ENCODE assay signal across 15 cellular contexts in the genomic region with DNA sequence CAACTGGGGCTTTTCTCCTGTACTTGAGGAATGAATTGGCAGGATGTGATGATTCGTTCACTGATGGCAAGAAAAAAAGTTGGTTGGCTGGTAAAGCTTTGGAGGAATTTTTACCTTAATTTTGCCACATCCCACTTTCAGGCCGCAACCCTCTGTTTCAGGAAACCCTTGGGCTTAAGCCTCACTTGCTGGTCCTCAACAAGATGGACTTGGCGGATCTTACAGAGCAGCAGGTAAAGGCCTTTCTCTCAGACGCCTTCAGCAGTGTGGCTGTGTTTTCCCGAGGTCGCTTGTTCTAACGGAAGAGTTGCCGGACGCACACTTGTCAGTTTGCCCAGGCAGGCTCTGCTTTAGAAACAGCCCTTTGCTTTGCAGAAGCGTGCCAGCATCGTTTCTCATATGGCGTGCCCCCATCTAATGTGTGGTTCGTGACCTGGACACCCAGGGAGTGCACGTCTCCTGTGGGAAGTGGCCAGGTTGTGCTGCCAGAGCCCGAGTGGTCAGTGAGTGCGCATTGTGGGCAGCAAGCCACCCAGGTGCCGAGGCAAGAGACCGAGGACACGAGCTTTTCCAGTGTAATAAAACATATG. TPM values are rescaled to one million over a fixed set of nuclear protein-coding genes. Genes with fewer than 3 reads are reported as not detected.
DNase-seq lines count a peak whose midpoint lies in the region; ATAC-seq and TF ChIP-seq lines count a peak whose summit lies in the region.
"Had no signal": no experiment of that assay in that cellular context is flagged by ENCODE, and none has a peak within 500 bp of the region (broad histone marks: within the 10 kb centered on the region; RNA-seq: fewer than 3 reads in every experiment).

No MANE protein-coding gene starts in this region.

- DNase-seq in cardiac septum (ENCODE audit: low spot score) (peak; percentile 63), right atrium auricular region (ENCODE audit: low spot score) (no peak), lower lobe of right lung (peak; percentile 28), NCI-H1930 (lab: John Stamatoyannopoulos, UW) (no peak), NCI-H2029 treated with DMSO at 0.1 percent for 48 hours (lab: John Stamatoyannopoulos, UW) (no peak), DMS 273 treated with DMSO at 0.1 percent for 48 hours (lab: John Stamatoyannopoulos, UW) (no peak)
- DNase-seq in activated T-helper 1 cell treated with anti-CD3 and anti-CD28 coated beads, Interleukin-12 subunit alpha, Interleukin-12 subunit beta, Interleukin-2, Interleukin-4 antibody, amounts not matched to agents 30 ng/mL and 10 ng/mL and 1 ng/mL, durations not matched to agents 14 hours and 24 hours and 36 hours (ENCODE audit: low spot score): no peak
- DNase-seq: activated naive CD8-positive, alpha-beta T cell treated with anti-CD3 and anti-CD28 coated beads, Interleukin-2, amount 10 ng/mL, durations not matched to agents 7 days and 5 days; BE2C; NCI-H2081 treated with DMSO at 0.1 percent for 48 hours; NCI-H774; T-helper 17 cell had no signal

- H3K4me1 ChIP-seq in right atrium auricular region: peaks cover 0 to 20% of the 10 kb centered on the region in 2 donors
- peaks cover 18% of the 10 kb centered on the region for H3K4me1 ChIP-seq in lower lobe of right lung
- H3K4me1 ChIP-seq: BE2C had no signal

- no peak overlapping the region for H3K27ac Mint-ChIP-seq in activated T-helper 1 cell treated with anti-CD3 and anti-CD28 coated beads, Interleukin-12 subunit alpha, Interleukin-12 subunit beta, Interleukin-2, Interleukin-4 antibody, amounts not matched to agents 30 ng/mL and 10 ng/mL and 1 ng/mL, durations not matched to agents 14 hours and 24 hours and 36 hours

- no peak for ATAC-seq in lower lobe of right lung
- ATAC-seq in HG02642 (IDR thresholded peaks at IDR 0.05; ENCODE audit: poor library complexity, unreplicated experiment): no peak
- ATAC-seq: T-helper 17 cell had no signal

- no peak for TF ChIP-seq CTCF in right atrium auricular region (IDR thresholded peaks at IDR 0.05)
- TF ChIP-seq CTCF in lower lobe of right lung (IDR thresholded peaks at IDR 0.05): no peak

- H3K9me3 Mint-ChIP-seq in activated T-helper 1 cell treated with anti-CD3 and anti-CD28 coated beads, Interleukin-12 subunit alpha, Interleukin-12 subunit beta, Interleukin-2, Interleukin-4 antibody, amounts not matched to agents 30 ng/mL and 10 ng/mL and 1 ng/mL, durations not matched to agents 14 hours and 24 hours and 36 hours: no peaks in the 10 kb centered on the region
- H3K9me3 Mint-ChIP-seq: activated naive CD8-positive, alpha-beta T cell treated with anti-CD3 and anti-CD28 coated beads, Interleukin-2, amount 10 ng/mL, durations not matched to agents 7 days and 5 days had no signal

- no peaks in the 10 kb centered on the region for H3K27me3 Mint-ChIP-seq in activated T-helper 1 cell treated with anti-CD3 and anti-CD28 coated beads, Interleukin-12 subunit alpha, Interleukin-12 subunit beta, Interleukin-2, Interleukin-4 antibody, amounts not matched to agents 30 ng/mL and 10 ng/mL and 1 ng/mL, durations not matched to agents 14 hours and 24 hours and 36 hours (ENCODE audit: insufficient read depth)
- H3K27me3 Mint-ChIP-seq: activated naive CD8-positive, alpha-beta T cell treated with anti-CD3 and anti-CD28 coated beads, Interleukin-2, amount 10 ng/mL, durations not matched to agents 7 days and 5 days; T-helper 17 cell had no signal

- H3K36me3 ChIP-seq in right atrium auricular region: peaks cover 45% of the 10 kb centered on the region
- peaks cover 49% of the 10 kb centered on the region for H3K36me3 ChIP-seq in lower lobe of right lung

- H3K4me3 Mint-ChIP-seq in activated T-helper 1 cell treated with anti-CD3 and anti-CD28 coated beads, Interleukin-12 subunit alpha, Interleukin-12 subunit beta, Interleukin-2, Interleukin-4 antibody, amounts not matched to agents 30 ng/mL and 10 ng/mL and 1 ng/mL, durations not matched to agents 14 hours and 24 hours and 36 hours: peak overlapping the region; percentile 99

- peaks cover 21% of the 10 kb centered on the region for H3K4me1 Mint-ChIP-seq in activated T-helper 1 cell treated with anti-CD3 and anti-CD28 coated beads, Interleukin-12 subunit alpha, Interleukin-12 subunit beta, Interleukin-2, Interleukin-4 antibody, amounts not matched to agents 30 ng/mL and 10 ng/mL and 1 ng/mL, durations not matched to agents 14 hours and 24 hours and 36 hours (ENCODE audit: low read depth)

- intact Hi-C loops in cardiac septum (cut with DNase I) (no loop called here), lower lobe of right lung (cut with DNase I) (no loop called here)
- intact Hi-C loops in activated T-helper 1 cell treated with anti-CD3 and anti-CD28 coated beads, Interleukin-12 subunit alpha, Interleukin-12 subunit beta, Interleukin-2, Interleukin-4 antibody, amounts not matched to agents 30 ng/mL and 10 ng/mL and 1 ng/mL, durations not matched to agents 14 hours and 24 hours and 36 hours (cut with micrococcal nuclease): loop anchor here (10.0 kb wide), 1 partner anchor 1491 kb away; a partner anchor contains a TSS

- H3K4me3 ChIP-seq in right atrium auricular region: no peak overlapping the region
- H3K4me3 ChIP-seq in lower lobe of right lung: no peak overlapping the region

- no peak overlapping the region for H3K27ac ChIP-seq in right atrium auricular region
- H3K27ac ChIP-seq in lower lobe of right lung: no peak overlapping the region
- H3K27ac ChIP-seq: esophagus muscularis mucosa, parathyroid adenoma had no signal

- H3K36me3 Mint-ChIP-seq in activated T-helper 1 cell treated with anti-CD3 and anti-CD28 coated beads, Interleukin-12 subunit alpha, Interleukin-12 subunit beta, Interleukin-2, Interleukin-4 antibody, amounts not matched to agents 30 ng/mL and 10 ng/mL and 1 ng/mL, durations not matched to agents 14 hours and 24 hours and 36 hours (ENCODE audit: low read depth): peaks cover 27% of the 10 kb centered on the region

- H3K27me3 ChIP-seq in right atrium auricular region (no peaks in the 10 kb centered on the region), lower lobe of right lung (ENCODE audit: low read depth) (no peaks in the 10 kb centered on the region)
- H3K27me3 ChIP-seq: BE2C, esophagus muscularis mucosa had no signal

- H3K9me3 ChIP-seq in right atrium auricular region: no peaks in the 10 kb centered on the region
- no peaks in the 10 kb centered on the region for H3K9me3 ChIP-seq in lower lobe of right lung
- H3K9me3 ChIP-seq: BE2C, esophagus muscularis mucosa had no signal

RNA-seq across cellular contexts. Expression of a gene that starts 2.2 kb away (rescaled TPM):
- total RNA-seq in cardiac septum (21.6 TPM), right atrium auricular region (10 to 100 TPM in 1 of 2 donors, 1 to 10 TPM in 1; 9.9 to 15.1 TPM), lower lobe of right lung (41.7 TPM)
- 64.9 and 67.9 TPM in 2 replicates for total RNA-seq in activated T-helper 1 cell treated with anti-CD3 and anti-CD28 coated beads, Interleukin-12 subunit alpha, Interleukin-12 subunit beta, Interleukin-2, Interleukin-4 antibody, amounts not matched to agents 30 ng/mL and 10 ng/mL and 1 ng/mL, durations not matched to agents 14 hours and 24 hours and 36 hours

RNA-seq across cellular contexts. Expression of a gene that starts 17.1 kb away (rescaled TPM):
- total RNA-seq in cardiac septum (2.9 TPM), right atrium auricular region (1 to 10 TPM; 2.4 to 3.5 TPM), lower lobe of right lung (6.9 TPM)
- 6.6 and 7.5 TPM in 2 replicates for total RNA-seq in activated T-helper 1 cell treated with anti-CD3 and anti-CD28 coated beads, Interleukin-12 subunit alpha, Interleukin-12 subunit beta, Interleukin-2, Interleukin-4 antibody, amounts not matched to agents 30 ng/mL and 10 ng/mL and 1 ng/mL, durations not matched to agents 14 hours and 24 hours and 36 hours

RNA-seq across cellular contexts. Expression of a gene that starts 23.0 kb away (rescaled TPM):
- total RNA-seq in cardiac septum (152 TPM), right atrium auricular region (100 to 1,000 TPM in 1 of 2 donors, 10 to 100 TPM in 1; 89.8 to 146 TPM), lower lobe of right lung (59.5 TPM)
- 69.3 and 69.6 TPM in 2 replicates for total RNA-seq in activated T-helper 1 cell treated with anti-CD3 and anti-CD28 coated beads, Interleukin-12 subunit alpha, Interleukin-12 subunit beta, Interleukin-2, Interleukin-4 antibody, amounts not matched to agents 30 ng/mL and 10 ng/mL and 1 ng/mL, durations not matched to agents 14 hours and 24 hours and 36 hours

RNA-seq across cellular contexts. Expression of a gene that starts 28.3 kb away (rescaled TPM):
- total RNA-seq in cardiac septum (not detected), right atrium auricular region (not detected), lower lobe of right lung (not detected)
- not detected in 2 replicates for total RNA-seq in activated T-helper 1 cell treated with anti-CD3 and anti-CD28 coated beads, Interleukin-12 subunit alpha, Interleukin-12 subunit beta, Interleukin-2, Interleukin-4 antibody, amounts not matched to agents 30 ng/mL and 10 ng/mL and 1 ng/mL, durations not matched to agents 14 hours and 24 hours and 36 hours
- total RNA-seq: activated naive CD8-positive, alpha-beta T cell treated with anti-CD3 and anti-CD28 coated beads, Interleukin-2, amount 10 ng/mL, durations not matched to agents 7 days and 5 days; T-helper 17 cell had no signal

RNA-seq across cellular contexts. Expression of a gene that starts 38.3 kb away (rescaled TPM):
- total RNA-seq in cardiac septum (6.1 TPM), right atrium auricular region (10 to 100 TPM in 1 of 2 donors, 1 to 10 TPM in 1; 9.8 to 32.6 TPM), lower lobe of right lung (31.0 TPM)
- total RNA-seq in activated T-helper 1 cell treated with anti-CD3 and anti-CD28 coated beads, Interleukin-12 subunit alpha, Interleukin-12 subunit beta, Interleukin-2, Interleukin-4 antibody, amounts not matched to agents 30 ng/mL and 10 ng/mL and 1 ng/mL, durations not matched to agents 14 hours and 24 hours and 36 hours: 45.4 and 51.8 TPM in 2 replicates

Comparison
In these comparisons a context has a peak if more than half of its experiments do, and no peak if none do; other contexts are left out.
1. DNase-seq: peak in cardiac septum (single experiment) and lower lobe of right lung (single experiment); none in right atrium auricular region (single experiment), activated T-helper 1 cell treated with anti-CD3 and anti-CD28 coated beads, Interleukin-12 subunit alpha, Interleukin-12 subunit beta, Interleukin-2, Interleukin-4 antibody, amounts not matched to agents 30 ng/mL and 10 ng/mL and 1 ng/mL, durations not matched to agents 14 hours and 24 hours and 36 hours (single experiment), NCI-H1930 (0 of 2), NCI-H2029 treated with DMSO at 0.1 percent for 48 hours (single experiment) and DMS 273 treated with DMSO at 0.1 percent for 48 hours (single experiment).